16 cellular contexts compared by ENCODE assay signal in genomic region chr3:118181274-118181673, GRCh38.
DNase-seq lines count a peak whose midpoint lies in the region; ATAC-seq and TF ChIP-seq lines count a peak whose summit lies in the region.
"Had no signal": no experiment of that assay in that cellular context is flagged by ENCODE, and none has a peak within 500 bp of the region (broad histone marks: within the 10 kb centered on the region; RNA-seq: fewer than 3 reads in every experiment).

No MANE protein-coding gene starts in this region.

- peaks cover 16% of the 10 kb centered on the region for H3F3A ChIP-seq in MM.1S (ENCODE audit: insufficient read depth, low read length)

- no peaks in the 10 kb centered on the region for H3K9me2 ChIP-seq in MM.1S (replicated peaks; ENCODE audit: insufficient read depth, low read length)

- H3K36me3 ChIP-seq in MM.1S (replicated peaks; ENCODE audit: insufficient read depth, low read length) = no peaks in the 10 kb centered on the region
- no peaks in the 10 kb centered on the region for H3K36me3 ChIP-seq in upper lobe of right lung

- H3K4me3 ChIP-seq in GM12865 (ENCODE audit: low read depth, low read length) (no peak overlapping the region), MM.1S (ENCODE audit: low read length) (no peak overlapping the region), upper lobe of right lung (no peak overlapping the region)

- H3K9me3 ChIP-seq in MM.1S (replicated peaks; ENCODE audit: insufficient read depth, low read length) (no peaks in the 10 kb centered on the region), upper lobe of right lung (no peaks in the 10 kb centered on the region)

- no peaks in the 10 kb centered on the region for H3K79me2 ChIP-seq in MM.1S (ENCODE audit: low read length)

- peak overlapping the region; percentile 17 for H3K4me2 ChIP-seq in MM.1S (ENCODE audit: low read depth, low read length)

- no peak overlapping the region for H2AFZ ChIP-seq in MM.1S (ENCODE audit: low read length)

- H4K20me1 ChIP-seq in MM.1S (ENCODE audit: insufficient read depth, low read length) = no peaks in the 10 kb centered on the region

- no peak for TF ChIP-seq CTCF in GM12865 (IDR thresholded peaks at IDR 0.05; ENCODE audit: insufficient read depth, low read depth, low read length, missing control alignments)
- TF ChIP-seq CTCF in MM.1S (IDR thresholded peaks at IDR 0.05; ENCODE audit: low read length) = no peak
- no peak for TF ChIP-seq CTCF in upper lobe of right lung (IDR thresholded peaks at IDR 0.05)

- ATAC-seq in GM21529 (IDR thresholded peaks at IDR 0.05; ENCODE audit: unreplicated experiment) (peak; percentile 56), HG03342 (IDR thresholded peaks at IDR 0.05; ENCODE audit: unreplicated experiment) (peak; percentile 51), upper lobe of right lung (no peak), HG03469 (IDR thresholded peaks at IDR 0.05; ENCODE audit: unreplicated experiment) (no peak)

- peaks cover 13% of the 10 kb centered on the region for H3K4me1 ChIP-seq in MM.1S (ENCODE audit: low read length)
- H3K4me1 ChIP-seq in upper lobe of right lung = no peaks in the 10 kb centered on the region

- H3K9ac ChIP-seq in MM.1S (ENCODE audit: low read length) = no peak overlapping the region

- DNase-seq in GM12865 (ENCODE audit: low read depth) (peak; percentile 8), MM.1S (peak; percentile 72), upper lobe of right lung (no peak), Ammon's horn (ENCODE audit: low spot score) (no peak)
- DNase-seq in activated CD8-positive, alpha-beta memory T cell treated with anti-CD3 and anti-CD28 coated beads for 24 hours = no peak
- DNase-seq: ACHN; C1 segment of cervical spinal cord; CD4-positive, alpha-beta memory T cell; DMS79; EL; HCEC 1CT; HFFc6; KBM-7 had no signal

- intact Hi-C loops in upper lobe of right lung (cut with DNase I) = no loop called here

- H3K27me3 ChIP-seq in MM.1S (replicated peaks; ENCODE audit: insufficient read depth, low read length) = no peaks in the 10 kb centered on the region
- no peaks in the 10 kb centered on the region for H3K27me3 ChIP-seq in upper lobe of right lung

- H3K27ac ChIP-seq in MM.1S (ENCODE audit: low read length) (peak overlapping the region; percentile 30; the same call in 1 of the 2 replicates), upper lobe of right lung (no peak overlapping the region)

Comparison
In these comparisons a context has a peak if more than half of its experiments do, and no peak if none do; other contexts are left out.
1. DNase-seq: peak in GM12865 (single experiment) and MM.1S (single experiment); none in activated CD8-positive, alpha-beta memory T cell treated with anti-CD3 and anti-CD28 coated beads for 24 hours (single experiment), upper lobe of right lung (single experiment) and Ammon's horn (single experiment).
2. ATAC-seq: peak in GM21529 (single experiment) and HG03342 (single experiment); none in upper lobe of right lung (single experiment) and HG03469 (single experiment).